8 cellular contexts compared by ENCODE assay signal in the genomic region with DNA sequence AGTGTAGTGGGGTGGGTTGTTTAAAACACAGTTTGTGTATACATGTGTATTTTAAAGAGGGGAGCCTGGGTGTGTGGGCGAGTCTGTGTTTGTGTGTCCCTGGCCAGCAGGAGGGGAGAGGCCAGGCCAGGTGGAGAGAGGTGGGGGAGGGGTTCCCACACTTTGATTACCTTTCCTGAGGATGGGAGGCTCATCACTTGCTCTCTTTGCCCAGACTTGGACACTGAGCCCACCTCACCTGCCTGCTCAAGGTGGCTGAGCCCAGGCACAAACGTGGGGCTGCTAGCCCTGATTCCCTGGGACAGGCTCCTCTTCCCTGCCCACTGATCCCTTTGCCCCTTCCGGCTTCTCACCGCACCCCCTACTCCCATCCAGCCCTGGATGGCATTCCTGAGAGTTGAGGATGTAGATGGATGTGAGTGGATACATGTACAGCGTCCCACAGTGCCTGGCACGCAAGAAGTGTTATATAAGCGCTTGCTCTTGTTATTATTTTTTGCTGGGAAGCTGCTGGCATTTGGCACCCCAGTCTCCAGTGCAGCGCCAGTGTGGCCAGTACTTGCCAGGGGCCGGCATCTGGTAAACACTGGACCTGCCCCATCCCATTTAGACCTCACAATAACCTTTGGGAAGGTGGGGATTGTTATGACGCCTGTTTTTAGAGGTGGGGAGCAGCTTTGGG. TPM values are rescaled to one million over a fixed set of nuclear protein-coding genes. Genes with fewer than 3 reads are reported as not detected.
DNase-seq lines count a peak whose midpoint lies in the region; ATAC-seq, FAIRE-seq and TF ChIP-seq lines count a peak whose summit lies in the region.

No MANE protein-coding gene starts in this region.

- H3K4me3 ChIP-seq in cardiac muscle cell (peak overlapping the region; percentile 83), astrocyte (ENCODE audit: insufficient read depth, low read depth, low read length) (peak overlapping the region; percentile 97), liver (ENCODE audit: low read depth in 1 of 3, low read length in 3 of 3) (peak overlapping the region; percentile 78 to 99 (median 85)), thyroid gland (replicated peaks in 1 of 3) (peak overlapping the region; percentile 63 to 95 (median 90))

- TF ChIP-seq CTCF in cardiac muscle cell (IDR thresholded peaks at IDR 0.05; ENCODE audit: low read depth, low read length): no peak
- TF ChIP-seq CTCF in astrocyte (IDR thresholded peaks at IDR 0.05; ENCODE audit: insufficient read depth, low read depth, low read length): no peak
- peak; percentile 1 for TF ChIP-seq CTCF in liver (IDR thresholded peaks at IDR 0.05; ENCODE audit: low read depth, low read length, missing input control)
- no peak for TF ChIP-seq CTCF in thyroid gland (IDR thresholded peaks at IDR 0.05)

- H3K27ac Mint-ChIP-seq in astrocyte (ENCODE audit: unreplicated experiment): peak overlapping the region; percentile 100

- H3K4me1 ChIP-seq in cardiac muscle cell (ENCODE audit: low read depth) (peaks cover 8% of the 10 kb centered on the region), astrocyte (ENCODE audit: insufficient read depth, low read length) (peaks cover 19% of the 10 kb centered on the region), liver (ENCODE audit: control insufficient read depth in 4 of 4, insufficient read depth in 4 of 4, low read length in 3 of 4) (peaks cover 0 to 30% (median 9%) of the 10 kb centered on the region in 4 donors), thyroid gland (peaks cover 29 to 34% of the 10 kb centered on the region in 2 donors)

- ATAC-seq in HG02763 (IDR thresholded peaks at IDR 0.05; ENCODE audit: unreplicated experiment): no peak

- H3K9me3 ChIP-seq in cardiac muscle cell (ENCODE audit: low read depth) (no peaks in the 10 kb centered on the region), astrocyte (ENCODE audit: insufficient read depth, low read depth, low read length) (no peaks in the 10 kb centered on the region), liver (ENCODE audit: control insufficient read depth in 4 of 4, low read length in 3 of 4) (no peaks in the 10 kb centered on the region), thyroid gland (no peaks in the 10 kb centered on the region)

- peaks cover 33% of the 10 kb centered on the region for H4K20me1 ChIP-seq in astrocyte (ENCODE audit: insufficient read depth, low read length)

- TF ChIP-seq POLR2A in thyroid gland (IDR thresholded peaks at IDR 0.05): peak in 1 of 2 donors; percentile 19

- H3K9ac ChIP-seq in astrocyte (ENCODE audit: low read length) (peak overlapping the region; percentile 96), liver (ENCODE audit: low read depth in 1 of 2, low read length in 2 of 2) (peak overlapping the region; percentile 86 to 100)

- H3K27ac ChIP-seq in cardiac muscle cell: no peak overlapping the region
- peak overlapping the region; percentile 98 for H3K27ac ChIP-seq in astrocyte (ENCODE audit: low read depth, low read length)
- H3K27ac ChIP-seq in liver (ENCODE audit: low read depth in 1 of 2, low read length in 2 of 2): peak overlapping the region; percentile 79 to 98
- H3K27ac ChIP-seq in thyroid gland: peak overlapping the region; percentile 98 to 99 (median 99)

- no peak for TF ChIP-seq RAD21 in liver (IDR thresholded peaks at IDR 0.05)

- peaks cover 2% of the 10 kb centered on the region for H3K27me3 Mint-ChIP-seq in astrocyte (ENCODE audit: low read depth, unreplicated experiment)

- no peak for FAIRE-seq in astrocyte (lab: Jason Lieb, UNC)
- FAIRE-seq in urothelium cell line (lab: Jason Lieb, UNC): no peak

- no peaks in the 10 kb centered on the region for H3K27me3 ChIP-seq in cardiac muscle cell
- no peaks in the 10 kb centered on the region for H3K27me3 ChIP-seq in astrocyte (ENCODE audit: insufficient read depth, low read length)
- H3K27me3 ChIP-seq in liver (ENCODE audit: control insufficient read depth in 4 of 4, insufficient read depth in 4 of 4, low read length in 3 of 4): no peaks in the 10 kb centered on the region
- no peaks in the 10 kb centered on the region for H3K27me3 ChIP-seq in thyroid gland

- DNase-seq in cardiac muscle cell (ENCODE audit: low read depth in 1 of 2, low spot score in 1 of 2) (peak in 1 of 2 donors; percentile 42), cardiac septum (ENCODE audit: low spot score) (no peak), astrocyte (ENCODE audit: low read depth) (peak; percentile 49), thyroid gland (peak; percentile 46 to 58), urothelium cell line (ENCODE audit: low spot score) (no peak), NCI-H2196 treated with DMSO at 0.1 percent for 48 hours (lab: John Stamatoyannopoulos, UW; ENCODE audit: unreplicated experiment) (no peak)

- intact Hi-C loops in cardiac septum (cut with DNase I) (loop anchor here (2.0 to 5.0 kb wide), 5 partner anchors 31 to 205 kb away; no protein-coding TSS in a partner anchor), thyroid gland (cut with DNase I) (no loop called here)

- H3K4me2 ChIP-seq in astrocyte (ENCODE audit: low read length): peak overlapping the region; percentile 96

- 22% methylated on average over 10 of the region's 10 CpGs for WGBS in liver
- WGBS in thyroid gland, 2 donors: 38 to 42% methylated on average over 9 to 10 of the region's 10 CpGs

- no peak overlapping the region for H2AFZ ChIP-seq in astrocyte (ENCODE audit: low read depth, low read length)

- H3K36me3 Mint-ChIP-seq in astrocyte (ENCODE audit: low read depth, unreplicated experiment): peaks cover 8% of the 10 kb centered on the region

- H3K79me2 ChIP-seq in astrocyte (ENCODE audit: insufficient read depth, low read length): peaks cover 34% of the 10 kb centered on the region

- peak overlapping the region; percentile 98 for H3K4me3 Mint-ChIP-seq in astrocyte (ENCODE audit: unreplicated experiment)

- no peaks in the 10 kb centered on the region for H3K36me3 ChIP-seq in cardiac muscle cell
- H3K36me3 ChIP-seq in astrocyte (ENCODE audit: insufficient read depth, low read length): no peaks in the 10 kb centered on the region
- H3K36me3 ChIP-seq in liver (ENCODE audit: control insufficient read depth in 4 of 4, insufficient read depth in 3 of 4, low read depth in 1 of 4, low read length in 3 of 4): peaks cover 0 to 9% (median 0%) of the 10 kb centered on the region in 4 donors
- peaks cover 13 to 18% of the 10 kb centered on the region in 2 donors for H3K36me3 ChIP-seq in thyroid gland

- H3K9me3 Mint-ChIP-seq in astrocyte (ENCODE audit: unreplicated experiment): no peaks in the 10 kb centered on the region

- H3K4me1 Mint-ChIP-seq in astrocyte (ENCODE audit: low read depth, unreplicated experiment): peaks cover 18% of the 10 kb centered on the region

TF ChIP-seq in liver, 16 proteins besides CTCF, POLR2A, EP300 and RAD21 (continues in another document):
- TF ChIP-seq GABPA (IDR thresholded peaks at IDR 0.05 in 1 of 2, conservative IDR thresholded peaks at IDR 0.05 in 1 of 2) (no peak), NR2F2 (IDR thresholded peaks at IDR 0.05) (no peak), JUND (IDR thresholded peaks at IDR 0.05) (no peak), FOXA2 (IDR thresholded peaks at IDR 0.05) (no peak), FOXA1 (IDR thresholded peaks at IDR 0.05) (no peak), TAF1 (conservative IDR thresholded peaks at IDR 0.05) (no peak), HNF4G (IDR thresholded peaks at IDR 0.05) (no peak), SP1 (IDR thresholded peaks at IDR 0.05) (no peak), YY1 (IDR thresholded peaks at IDR 0.05) (no peak), HNF4A (conservative IDR thresholded peaks at IDR 0.05) (no peak), EGR1 (IDR thresholded peaks at IDR 0.05; ENCODE audit: low read depth in 2 of 2) (no peak), RXRA (IDR thresholded peaks at IDR 0.05) (no peak)
- TF ChIP-seq, protein P1, sequence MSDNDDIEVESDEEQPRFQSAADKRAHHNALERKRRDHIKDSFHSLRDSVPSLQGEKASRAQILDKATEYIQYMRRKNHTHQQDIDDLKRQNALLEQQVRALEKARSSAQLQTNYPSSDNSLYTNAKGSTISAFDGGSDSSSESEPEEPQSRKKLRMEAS (IDR thresholded peaks at IDR 0.05): no peak
- TF ChIP-seq, protein P2, sequence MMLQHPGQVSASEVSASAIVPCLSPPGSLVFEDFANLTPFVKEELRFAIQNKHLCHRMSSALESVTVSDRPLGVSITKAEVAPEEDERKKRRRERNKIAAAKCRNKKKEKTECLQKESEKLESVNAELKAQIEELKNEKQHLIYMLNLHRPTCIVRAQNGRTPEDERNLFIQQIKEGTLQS (IDR thresholded peaks at IDR 0.05): no peak
- TF ChIP-seq, protein P3, sequence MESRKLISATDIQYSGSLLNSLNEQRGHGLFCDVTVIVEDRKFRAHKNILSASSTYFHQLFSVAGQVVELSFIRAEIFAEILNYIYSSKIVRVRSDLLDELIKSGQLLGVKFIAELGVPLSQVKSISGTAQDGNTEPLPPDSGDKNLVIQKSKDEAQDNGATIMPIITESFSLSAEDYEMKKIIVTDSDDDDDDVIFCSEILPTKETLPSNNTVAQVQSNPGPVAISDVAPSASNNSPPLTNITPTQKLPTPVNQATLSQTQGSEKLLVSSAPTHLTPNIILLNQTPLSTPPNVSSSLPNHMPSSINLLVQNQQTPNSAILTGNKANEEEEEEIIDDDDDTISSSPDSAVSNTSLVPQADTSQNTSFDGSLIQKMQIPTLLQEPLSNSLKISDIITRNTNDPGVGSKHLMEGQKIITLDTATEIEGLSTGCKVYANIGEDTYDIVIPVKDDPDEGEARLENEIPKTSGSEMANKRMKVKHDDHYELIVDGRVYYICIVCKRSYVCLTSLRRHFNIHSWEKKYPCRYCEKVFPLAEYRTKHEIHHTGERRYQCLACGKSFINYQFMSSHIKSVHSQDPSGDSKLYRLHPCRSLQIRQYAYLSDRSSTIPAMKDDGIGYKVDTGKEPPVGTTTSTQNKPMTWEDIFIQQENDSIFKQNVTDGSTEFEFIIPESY (IDR thresholded peaks at IDR 0.05): no peak

RNA-seq across cellular contexts. Expression of a gene that starts 2.7 kb away (rescaled TPM):
- total RNA-seq in cardiac muscle cell (18.2 and 22.0 TPM in 2 replicates), cardiac septum (33.2 TPM), astrocyte (33.8 and 34.6 TPM in 2 replicates), liver (10 to 100 TPM; 21.3 to 61.8 TPM), thyroid gland (100 to 1,000 TPM in 3 of 4 donors, 10 to 100 TPM in 1; 61.7 to 132 (median 104) TPM)
- polyA plus RNA-seq in cardiac muscle cell (22.9 and 30.8 TPM in 2 replicates), liver (10 to 100 TPM; 19.7 to 37.0 TPM)

RNA-seq across cellular contexts. Expression of a gene that starts 39.8 kb away (rescaled TPM):
- 36.9 and 38.4 TPM in 2 replicates for total RNA-seq in cardiac muscle cell
- 37.2 and 43.9 TPM in 2 replicates for polyA plus RNA-seq in cardiac muscle cell
- 15.2 TPM for total RNA-seq in cardiac septum
- total RNA-seq in astrocyte: 41.6 and 44.1 TPM in 2 replicates
- 1 to 10 TPM; 4.8 to 6.5 TPM for total RNA-seq in liver
- 10 to 100 TPM; 10.7 to 19.3 TPM for polyA plus RNA-seq in liver
- total RNA-seq in thyroid gland: 10 to 100 TPM; 15.8 to 22.7 (median 19.7) TPM

Comparison
In these comparisons a context has a peak if more than half of its experiments do, and no peak if none do; other contexts are left out.
1. DNase-seq: peak in astrocyte (single experiment) and thyroid gland (2 of 2); none in cardiac septum (single experiment), urothelium cell line (single experiment) and NCI-H2196 treated with DMSO at 0.1 percent for 48 hours (single experiment).
2. Peak in every context shown above with its lines, with median percentiles within 50 percentile points of each other: H3K4me3 ChIP-seq.